In genomic region chr20:20713244-20713765, GRCh38 we compare ENCODE assay signal across 8 cellular contexts. TPM values are rescaled to one million over a fixed set of nuclear protein-coding genes. Genes with fewer than 3 reads are reported as not detected.
DNase-seq lines count a peak whose midpoint lies in the region; ATAC-seq and TF ChIP-seq lines count a peak whose summit lies in the region.

No MANE protein-coding gene starts in this region.

- DNase-seq in cardiac muscle cell (ENCODE audit: low read depth in 1 of 2, low spot score in 1 of 2), result no peak
- no peak for DNase-seq in cardiac septum (ENCODE audit: low spot score)
- no peak for DNase-seq in astrocyte of the cerebellum (ENCODE audit: low read depth)
- DNase-seq in tibial nerve (ENCODE audit: low spot score in 2 of 2), result no peak
- DNase-seq in NCI-H1092 (lab: John Stamatoyannopoulos, UW), result no peak
- no peak for DNase-seq in stimulated activated CD4-positive, alpha-beta T cell treated with anti-CD3 and anti-CD28 coated beads, Interleukin-4, amount 100 ng/mL, for 1 hour

- no peaks in the 10 kb centered on the region for H3K9me3 ChIP-seq in cardiac muscle cell (ENCODE audit: low read depth)
- no peaks in the 10 kb centered on the region for H3K9me3 ChIP-seq in liver (ENCODE audit: control insufficient read depth in 4 of 4, low read length in 3 of 4)
- no peaks in the 10 kb centered on the region for H3K9me3 ChIP-seq in tibial nerve

- TF ChIP-seq CTCF in cardiac muscle cell (IDR thresholded peaks at IDR 0.05; ENCODE audit: low read depth, low read length) (no peak), astrocyte of the cerebellum (IDR thresholded peaks at IDR 0.05; ENCODE audit: low read depth, low read length, missing control alignments) (no peak), liver (IDR thresholded peaks at IDR 0.05; ENCODE audit: low read depth, low read length, missing input control) (no peak), tibial nerve (IDR thresholded peaks at IDR 0.05) (no peak)

- H3K4me3 ChIP-seq in cardiac muscle cell, result peak overlapping the region; percentile 97
- H3K4me3 ChIP-seq in astrocyte of the cerebellum (ENCODE audit: low read depth, low read length), result peak overlapping the region; percentile 85
- H3K4me3 ChIP-seq in liver (ENCODE audit: low read depth in 1 of 3, low read length in 3 of 3), result peak overlapping the region; percentile 49 to 61 (median 50)
- peak overlapping the region; percentile 84 to 100 (median 97) for H3K4me3 ChIP-seq in tibial nerve

- TF ChIP-seq RAD21 in liver (IDR thresholded peaks at IDR 0.05), result no peak

- TF ChIP-seq EP300 in tibial nerve (IDR thresholded peaks at IDR 0.05), result no peak

- H3K9ac ChIP-seq in liver (ENCODE audit: low read depth in 1 of 2, low read length in 2 of 2), result peak overlapping the region in 1 of 2 donors; percentile 82

- H3K4me1 ChIP-seq in cardiac muscle cell (ENCODE audit: low read depth) (peaks cover 4% of the 10 kb centered on the region), liver (ENCODE audit: control insufficient read depth in 4 of 4, insufficient read depth in 4 of 4, low read length in 3 of 4) (peaks cover 0 to 18% (median 11%) of the 10 kb centered on the region in 4 donors), tibial nerve (peaks cover 0 to 19% (median 7%) of the 10 kb centered on the region in 4 donors)

- H3K27me3 ChIP-seq in cardiac muscle cell (no peaks in the 10 kb centered on the region), liver (ENCODE audit: control insufficient read depth in 4 of 4, insufficient read depth in 4 of 4, low read length in 3 of 4) (no peaks in the 10 kb centered on the region), tibial nerve (no peaks in the 10 kb centered on the region)

- peak overlapping the region; percentile 88 for H3K27ac ChIP-seq in cardiac muscle cell
- peak overlapping the region; percentile 96 to 97 for H3K27ac ChIP-seq in liver (ENCODE audit: low read depth in 1 of 2, low read length in 2 of 2)
- H3K27ac ChIP-seq in tibial nerve, result peak overlapping the region; percentile 79 to 93 (median 90)

- H3K36me3 ChIP-seq in cardiac muscle cell, result no peaks in the 10 kb centered on the region
- H3K36me3 ChIP-seq in liver (ENCODE audit: control insufficient read depth in 4 of 4, insufficient read depth in 3 of 4, low read depth in 1 of 4, low read length in 3 of 4), result no peaks in the 10 kb centered on the region
- no peaks in the 10 kb centered on the region for H3K36me3 ChIP-seq in tibial nerve

- intact Hi-C loops in cardiac septum (cut with DNase I), result no loop called here

- 51% methylated on average over 15 of the region's 15 CpGs for WGBS in liver
- WGBS in tibial nerve, 2 donors, result 38 to 45% methylated on average over 15 of the region's 15 CpGs

- in situ Hi-C loops in astrocyte of the cerebellum (cut with HindIII; ENCODE audit: low sequenced_read_pairs), result no loop called here

- ATAC-seq in GM21515 (IDR thresholded peaks at IDR 0.05; ENCODE audit: unreplicated experiment), result no peak

- TF ChIP-seq POLR2A in tibial nerve (IDR thresholded peaks at IDR 0.05), result no peak

TF ChIP-seq in liver, 16 proteins besides CTCF, POLR2A, EP300 and RAD21:
- TF ChIP-seq TAF1 (conservative IDR thresholded peaks at IDR 0.05), result no peak
- TF ChIP-seq JUND (IDR thresholded peaks at IDR 0.05), result no peak
- TF ChIP-seq MAX (IDR thresholded peaks at IDR 0.05), result no peak
- no peak for TF ChIP-seq RXRA (IDR thresholded peaks at IDR 0.05)
- no peak for TF ChIP-seq FOXA1 (IDR thresholded peaks at IDR 0.05)
- TF ChIP-seq HNF4A (conservative IDR thresholded peaks at IDR 0.05), result no peak
- no peak for TF ChIP-seq FOXA2 (IDR thresholded peaks at IDR 0.05)
- no peak for TF ChIP-seq GABPA (IDR thresholded peaks at IDR 0.05 in 1 of 2, conservative IDR thresholded peaks at IDR 0.05 in 1 of 2)
- TF ChIP-seq HNF4G (IDR thresholded peaks at IDR 0.05), result no peak
- TF ChIP-seq ZBTB33 (IDR thresholded peaks at IDR 0.05), result no peak
- TF ChIP-seq SP1 (IDR thresholded peaks at IDR 0.05), result no peak
- TF ChIP-seq YY1 (IDR thresholded peaks at IDR 0.05), result no peak
- TF ChIP-seq EGR1 (IDR thresholded peaks at IDR 0.05; ENCODE audit: low read depth in 2 of 2), result no peak
- no peak for TF ChIP-seq REST (IDR thresholded peaks at IDR 0.05)
- TF ChIP-seq ATF3 (IDR thresholded peaks at IDR 0.05), result no peak
- no peak for TF ChIP-seq NR2F2 (IDR thresholded peaks at IDR 0.05)

RNA-seq across cellular contexts. Expression of gene RALGAPA2, which starts 0.9 kb away (rescaled TPM):
- total RNA-seq in cardiac muscle cell, result 19.6 and 35.5 TPM in 2 replicates
- polyA plus RNA-seq in cardiac muscle cell, result 12.9 and 14.5 TPM in 2 replicates
- 22.5 TPM for total RNA-seq in cardiac septum
- 10 to 100 TPM; 14.8 to 89.9 TPM for total RNA-seq in liver
- 10 to 100 TPM; 20.2 to 29.9 TPM for polyA plus RNA-seq in liver
- 10 to 100 TPM; 20.5 to 42.9 (median 29.6) TPM for total RNA-seq in tibial nerve
